In the genomic region with DNA sequence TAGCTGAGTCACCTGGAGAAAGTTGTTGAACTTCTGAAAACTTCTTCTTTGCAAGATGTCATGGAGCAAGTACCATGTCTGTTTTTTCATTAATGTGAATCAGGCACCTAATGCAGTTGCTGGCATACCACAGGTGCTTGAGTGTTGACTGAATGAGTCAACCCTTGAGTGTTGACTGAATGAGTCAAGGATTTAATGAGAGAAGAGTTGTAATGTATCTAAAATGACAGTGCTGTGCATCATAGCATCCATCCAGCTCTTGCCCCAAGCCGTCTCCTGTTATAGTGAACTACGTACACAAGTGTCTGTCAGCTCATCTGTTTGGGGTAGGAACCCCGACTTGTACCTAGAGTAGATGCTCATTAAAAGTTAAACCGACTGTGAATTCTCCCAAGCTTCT, we compare ENCODE assay signal across 15 cellular contexts.
DNase-seq lines count a peak whose midpoint lies in the region; ATAC-seq, FAIRE-seq and TF ChIP-seq lines count a peak whose summit lies in the region.
"Had no signal": no experiment of that assay in that cellular context is flagged by ENCODE, and none has a peak within 500 bp of the region (broad histone marks: within the 10 kb centered on the region; RNA-seq: fewer than 3 reads in every experiment).

No MANE protein-coding gene starts in this region.

- H3K27ac Mint-ChIP-seq in activated T-helper 2 cell treated with anti-CD3 and anti-CD28 coated beads, Interferon-gamma antibody, Interleukin-2, Interleukin-4, amounts not matched to agents 10 μg/mL and 5 μg/mL and 100 μg/mL, durations not matched to agents 14 hours and 24 hours and 36 hours = no peak overlapping the region
- H3K27ac Mint-ChIP-seq: activated CD4-positive, alpha-beta memory T cell treated with anti-CD3 and anti-CD28 coated beads, Interleukin-2, amount 10 ng/mL, durations not matched to agents 7 days and 5 days had no signal

- H4K20me1 ChIP-seq in K562 (replicated peaks; ENCODE audit: control insufficient read depth, insufficient read depth, low read length) = no peaks in the 10 kb centered on the region
- no peaks in the 10 kb centered on the region for H4K20me1 ChIP-seq in smooth muscle cell (ENCODE audit: low read depth)

- H3K79me2 ChIP-seq in K562 (ENCODE audit: control insufficient read depth, insufficient read depth, low read length) (no peaks in the 10 kb centered on the region), smooth muscle cell (ENCODE audit: low read depth) (no peaks in the 10 kb centered on the region)

- TF ChIP-seq POLR2A in K562 (conservative IDR thresholded peaks at IDR 0.05) = no peak

- H3K27ac ChIP-seq in K562 (ENCODE audit: extremely low read depth, low read depth, low read length) (no peak overlapping the region), smooth muscle cell (ENCODE audit: low read depth) (peak overlapping the region; percentile 63)
- H3K27ac ChIP-seq: ovary had no signal

- H3K4me1 ChIP-seq in K562 (replicated peaks in 1 of 2; ENCODE audit: control insufficient read depth in 2 of 2, insufficient read depth in 2 of 2, low read length in 2 of 2) (peaks cover 3 to 21% of the 10 kb centered on the region in 2 experiments; a peak in 4 of 5 replicates), smooth muscle cell (ENCODE audit: low read depth) (peaks cover 12% of the 10 kb centered on the region)

- no peak for FAIRE-seq in K562 (lab: Jason Lieb, UNC)
- FAIRE-seq: frontal cortex had no signal

- H3K4me3 ChIP-seq in K562 (no peak overlapping the region), smooth muscle cell (no peak overlapping the region)
- H3K4me3 ChIP-seq: mucosa of descending colon, ovary had no signal

- no peak overlapping the region for H3K4me3 Mint-ChIP-seq in activated T-helper 2 cell treated with anti-CD3 and anti-CD28 coated beads, Interferon-gamma antibody, Interleukin-2, Interleukin-4, amounts not matched to agents 10 μg/mL and 5 μg/mL and 100 μg/mL, durations not matched to agents 14 hours and 24 hours and 36 hours (ENCODE audit: low read depth)
- H3K4me3 Mint-ChIP-seq: activated CD4-positive, alpha-beta memory T cell treated with anti-CD3 and anti-CD28 coated beads, Interleukin-2, amount 10 ng/mL, durations not matched to agents 7 days and 5 days had no signal

- H3K4me1 Mint-ChIP-seq in activated T-helper 2 cell treated with anti-CD3 and anti-CD28 coated beads, Interferon-gamma antibody, Interleukin-2, Interleukin-4, amounts not matched to agents 10 μg/mL and 5 μg/mL and 100 μg/mL, durations not matched to agents 14 hours and 24 hours and 36 hours (ENCODE audit: low read depth) = peaks cover 29% of the 10 kb centered on the region

- WGBS in K562 (ENCODE audit: insufficient coverage, low coverage, missing lambda C conversion rate) = 50% methylated on average over 4 of the region's 4 CpGs
- WGBS in smooth muscle cell (ENCODE audit: low lambda C conversion rate) = 88% methylated on average over 4 of the region's 4 CpGs

- H3F3A ChIP-seq in smooth muscle cell (ENCODE audit: low read depth) = peaks cover 5% of the 10 kb centered on the region

- in situ Hi-C loops in K562 (cut with MboI) = no loop called here

- no peak for TF ChIP-seq CTCF in K562 (IDR thresholded peaks at IDR 0.05 in 2 of 3, conservative IDR thresholded peaks at IDR 0.05 in 1 of 3; ENCODE audit: insufficient read depth in 2 of 3, low read depth in 1 of 3, low read length in 3 of 3)
- TF ChIP-seq CTCF in smooth muscle cell (IDR thresholded peaks at IDR 0.05; ENCODE audit: borderline replicate concordance, insufficient read depth, poor library complexity, severe bottlenecking) = no peak

- no peak for DNase-seq in activated CD4-positive, CD25-positive, alpha-beta regulatory T cell (lab: John Stamatoyannopoulos, UW)
- DNase-seq in NCI-H2029 treated with DMSO at 0.1 percent for 48 hours (lab: John Stamatoyannopoulos, UW) (peak; percentile 55), K562 (ENCODE audit: extremely low read depth in 1 of 4, low spot score in 3 of 4) (no peak), smooth muscle cell (lab: John Stamatoyannopoulos, UW; ENCODE audit: unreplicated experiment) (no peak), NCI-H1694 (lab: John Stamatoyannopoulos, UW) (no peak)
- DNase-seq in activated T-helper 2 cell treated with anti-CD3 and anti-CD28 coated beads, Interferon-gamma antibody, Interleukin-2, Interleukin-4, amounts not matched to agents 10 μg/mL and 5 μg/mL and 100 μg/mL, durations not matched to agents 14 hours and 24 hours and 36 hours (ENCODE audit: low spot score) = no peak
- DNase-seq: activated CD4-positive, alpha-beta memory T cell treated with anti-CD3 and anti-CD28 coated beads, Interleukin-2, amount 10 ng/mL, durations not matched to agents 7 days and 5 days; effector CD4-positive, alpha-beta T cell; mucosa of descending colon; ovary; substantia nigra; T1000 had no signal

- H3K36me3 Mint-ChIP-seq in activated T-helper 2 cell treated with anti-CD3 and anti-CD28 coated beads, Interferon-gamma antibody, Interleukin-2, Interleukin-4, amounts not matched to agents 10 μg/mL and 5 μg/mL and 100 μg/mL, durations not matched to agents 14 hours and 24 hours and 36 hours (ENCODE audit: low read depth) = peaks cover 6% of the 10 kb centered on the region

- POLR2A ChIA-PET in K562 (lab: Yijun Ruan, JAX) = no interaction called here

- H3K27me3 Mint-ChIP-seq in activated T-helper 2 cell treated with anti-CD3 and anti-CD28 coated beads, Interferon-gamma antibody, Interleukin-2, Interleukin-4, amounts not matched to agents 10 μg/mL and 5 μg/mL and 100 μg/mL, durations not matched to agents 14 hours and 24 hours and 36 hours (ENCODE audit: low read depth) = no peaks in the 10 kb centered on the region
- H3K27me3 Mint-ChIP-seq: activated CD4-positive, alpha-beta memory T cell treated with anti-CD3 and anti-CD28 coated beads, Interleukin-2, amount 10 ng/mL, durations not matched to agents 7 days and 5 days had no signal

- H3K9me3 Mint-ChIP-seq in activated T-helper 2 cell treated with anti-CD3 and anti-CD28 coated beads, Interferon-gamma antibody, Interleukin-2, Interleukin-4, amounts not matched to agents 10 μg/mL and 5 μg/mL and 100 μg/mL, durations not matched to agents 14 hours and 24 hours and 36 hours = no peaks in the 10 kb centered on the region
- H3K9me3 Mint-ChIP-seq: activated CD4-positive, alpha-beta memory T cell treated with anti-CD3 and anti-CD28 coated beads, Interleukin-2, amount 10 ng/mL, durations not matched to agents 7 days and 5 days had no signal

- H3K36me3 ChIP-seq in K562 (ENCODE audit: control insufficient read depth, insufficient read depth, low read length) (peaks cover 28% of the 10 kb centered on the region; the same call in 2 of the 3 replicates), smooth muscle cell (ENCODE audit: low read depth) (no peaks in the 10 kb centered on the region)
- H3K36me3 ChIP-seq: ovary had no signal

- H3K4me2 ChIP-seq in K562 (ENCODE audit: insufficient read depth, low read length) (no peak overlapping the region), smooth muscle cell (no peak overlapping the region)

- H3K9ac ChIP-seq in K562 (ENCODE audit: insufficient read depth in 1 of 2, low read depth in 2 of 2, low read length in 2 of 2) = no peak overlapping the region
- no peak overlapping the region for H3K9ac ChIP-seq in smooth muscle cell (ENCODE audit: low read depth)

- H2AFZ ChIP-seq in K562 (ENCODE audit: low read depth, low read length) = no peak overlapping the region
- no peak overlapping the region for H2AFZ ChIP-seq in smooth muscle cell (ENCODE audit: low read depth)

- no TSS peak for BruUV-seq in K562 (replicated peaks; lab: Mats Ljungman, UMichigan)

- H3K9me3 ChIP-seq in K562 (replicated peaks; ENCODE audit: control insufficient read depth, insufficient read depth, low read depth, low read length) (no peaks in the 10 kb centered on the region), smooth muscle cell (replicated peaks; ENCODE audit: low read depth) (no peaks in the 10 kb centered on the region)
- H3K9me3 ChIP-seq: mucosa of descending colon, ovary had no signal

- intact Hi-C loops in K562 (cut with micrococcal nuclease) = no loop called here
- intact Hi-C loops in activated T-helper 2 cell treated with anti-CD3 and anti-CD28 coated beads, Interferon-gamma antibody, Interleukin-2, Interleukin-4, amounts not matched to agents 10 μg/mL and 5 μg/mL and 100 μg/mL, durations not matched to agents 14 hours and 24 hours and 36 hours (cut with micrococcal nuclease) = no loop called here

- H3K27me3 ChIP-seq in K562 (ENCODE audit: control insufficient read depth in 2 of 2, insufficient read depth in 2 of 2, low read length in 2 of 2) (no peaks in the 10 kb centered on the region), smooth muscle cell (ENCODE audit: low read depth) (no peaks in the 10 kb centered on the region)
- H3K27me3 ChIP-seq: ovary had no signal

- no peaks in the 10 kb centered on the region for H3K9me1 ChIP-seq in K562 (ENCODE audit: control insufficient read depth, insufficient read depth, low read length)

- CTCF ChIA-PET in K562 (lab: Yijun Ruan, JAX; ENCODE audit: low intra/inter-chr PET ratio) = no interaction called here

- TF ChIP-seq RAD21 in K562 (CRISPR knock-in tag; conservative IDR thresholded peaks at IDR 0.05 in 1 of 2, IDR thresholded peaks at IDR 0.05 in 1 of 2) = no peak

- no peak for TF ChIP-seq EP300 in K562 (IDR thresholded peaks at IDR 0.05; ENCODE audit: low read length)

- ATAC-seq in activated CD4-positive, CD25-positive, alpha-beta regulatory T cell treated with anti-CD3 and anti-CD28 coated beads, Interleukin-2, amount 50 U/mL, for 24 hours = peak; percentile 57 to 64
- ATAC-seq in K562 = no peak
- ATAC-seq in GM19351 (IDR thresholded peaks at IDR 0.05; ENCODE audit: unreplicated experiment) = no peak
- ATAC-seq: mucosa of descending colon had no signal

TF ChIP-seq in K562, 482 proteins besides CTCF, POLR2A, EP300 and RAD21:
- no peak for TF ChIP-seq ZSCAN29 (IDR thresholded peaks at IDR 0.05)
- 0 out of 2 replicates have a peak, but pooled peaks have one; percentile 24 for TF ChIP-seq FOSL1 (tag; conservative IDR thresholded peaks at IDR 0.05)

Comparison
In these comparisons a context has a peak if more than half of its experiments do, and no peak if none do; other contexts are left out.
1. ATAC-seq: peak in activated CD4-positive, CD25-positive, alpha-beta regulatory T cell treated with anti-CD3 and anti-CD28 coated beads, Interleukin-2, amount 50 U/mL, for 24 hours (2 of 2); none in K562 (single experiment) and GM19351 (single experiment).